In the genomic region with DNA sequence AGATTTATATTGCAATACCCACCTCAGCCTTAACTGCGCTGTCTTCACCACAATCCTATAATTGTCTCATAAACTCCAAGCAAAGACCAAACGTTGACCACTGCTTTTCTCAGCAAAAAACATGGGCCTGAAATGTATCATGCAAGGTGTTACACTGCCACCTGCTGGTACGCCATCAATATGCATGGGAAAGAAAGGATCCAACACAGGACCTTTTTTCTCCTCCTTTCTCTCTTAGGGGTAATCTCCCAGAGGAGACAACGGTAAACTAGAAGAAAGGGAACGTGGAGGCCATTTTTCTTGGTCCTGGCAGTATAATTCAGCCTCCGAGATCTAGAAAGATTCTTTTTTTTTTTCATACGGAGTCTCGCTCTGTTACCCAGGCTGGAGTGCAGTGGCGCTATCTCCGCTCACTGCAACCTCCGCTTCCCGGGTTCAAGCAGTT, we compare ENCODE assay signal across 7 cellular contexts.
DNase-seq lines count a peak whose midpoint lies in the region; ATAC-seq and TF ChIP-seq lines count a peak whose summit lies in the region.

No MANE protein-coding gene starts in this region.

- H3K27ac Mint-ChIP-seq in brain: peak overlapping the region in 1 of 5 experiments; percentile 2

- ATAC-seq in GM18499 (IDR thresholded peaks at IDR 0.05; ENCODE audit: insufficient read depth, unreplicated experiment) (peak; percentile 71), HG02981 (IDR thresholded peaks at IDR 0.05; ENCODE audit: unreplicated experiment) (peak; percentile 95)

- H3K4me1 Mint-ChIP-seq in brain: peaks cover 5% of the 10 kb centered on the region

- H3K9me3 Mint-ChIP-seq in brain: no peaks in the 10 kb centered on the region

- peaks cover 4% of the 10 kb centered on the region for H3K27me3 Mint-ChIP-seq in brain

- DNase-seq in NCI-H2107 (lab: John Stamatoyannopoulos, UW) (peak; percentile 61), UCSD-AML1 (lab: John Stamatoyannopoulos, UW; ENCODE audit: unreplicated experiment) (peak; percentile 57), iPS-NIHi11 (ENCODE audit: low spot score) (peak; percentile 72)
- DNase-seq in stimulated activated CD4-positive, alpha-beta T cell treated with anti-CD3 and anti-CD28 coated beads, Interleukin-12 subunit alpha, Interleukin-12 subunit beta, amount 100 ng/mL, for 48 hours (ENCODE audit: low read depth in 2 of 3, low spot score in 1 of 3): peak; percentile 70 to 90 (median 75)

- TF ChIP-seq CTCF in brain (conservative IDR thresholded peaks at IDR 0.05): peak; percentile 96 to 98

- no peaks in the 10 kb centered on the region for H3K36me3 Mint-ChIP-seq in brain

- no peak overlapping the region for H3K4me3 Mint-ChIP-seq in brain

Comparison
In these comparisons a context has a peak if more than half of its experiments do, and no peak if none do; other contexts are left out.
1. Peak in every context shown above with its lines: DNase-seq and ATAC-seq.